1 cellular context compared by ENCODE assay signal in the genomic region with DNA sequence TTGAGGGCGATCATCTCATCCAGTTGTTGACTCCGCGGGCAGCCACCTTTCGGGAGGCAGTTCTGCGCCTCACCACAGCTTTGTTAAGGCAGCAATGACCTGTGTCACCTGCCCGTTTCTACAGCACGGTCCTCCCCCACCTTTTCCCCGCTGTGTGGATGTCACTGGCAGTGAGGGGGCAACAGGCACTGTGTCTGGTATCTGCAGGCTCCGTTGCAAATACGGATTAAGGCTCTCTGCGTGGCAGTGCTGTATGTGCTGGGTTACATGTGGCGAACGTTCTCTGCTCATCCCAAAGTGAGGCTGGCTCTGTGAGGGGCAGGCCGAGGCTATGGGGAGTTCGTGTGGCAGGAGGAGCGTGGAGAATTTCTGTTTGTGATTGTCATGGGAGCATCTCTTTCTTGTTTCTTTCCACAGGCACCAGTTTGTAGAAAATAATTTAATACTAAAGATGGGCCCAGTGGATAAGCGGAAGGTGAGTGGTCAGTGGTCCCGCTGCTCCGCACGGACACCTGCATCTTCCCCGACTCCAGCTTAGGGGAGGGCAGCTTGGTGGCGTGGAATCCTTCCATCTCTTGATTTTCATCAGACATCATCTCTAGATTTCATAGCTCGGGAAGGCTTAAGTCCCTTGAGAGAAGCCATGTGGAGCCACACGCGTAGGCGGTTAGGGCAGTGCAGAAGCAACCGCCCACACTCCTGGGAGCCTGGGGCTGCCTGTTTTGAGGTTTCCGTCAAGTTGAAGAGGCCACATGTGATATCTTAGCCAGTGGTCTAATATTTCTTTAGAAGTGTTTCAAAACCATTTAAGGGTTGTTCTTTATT.
TF ChIP-seq lines count a peak whose summit lies in the region.

No MANE protein-coding gene starts in this region.

TF ChIP-seq in HepG2, 621 proteins besides CTCF, POLR2A, EP300 and RAD21:
- TF ChIP-seq AGO2 (optimal IDR thresholded peaks at IDR 0.05; ENCODE audit: low read depth, low read length) (peak; percentile 25), HNF4G (IDR thresholded peaks at IDR 0.05; ENCODE audit: borderline replicate concordance, low read depth, low read length) (no peak), HNF4G (CRISPR knock-in tag; IDR thresholded peaks at IDR 0.05; ENCODE audit: borderline replicate concordance, low read depth) (no peak)
